In genomic region chr3:63199606-63200005, GRCh38 we compare ENCODE assay signal across 22 cellular contexts.
A peak's percentile ranks its signal among the peaks of the same experiment; 100 is the strongest.
DNase-seq lines count a peak whose midpoint lies in the region; ATAC-seq, FAIRE-seq and TF ChIP-seq lines count a peak whose summit lies in the region.
"Had no signal": no experiment of that assay in that cellular context is flagged by ENCODE, and none has a peak within 500 bp of the region (broad histone marks: within the 10 kb centered on the region; RNA-seq: fewer than 3 reads in every experiment).

No MANE protein-coding gene starts in this region.

- no peak overlapping the region for H3K4me3 Mint-ChIP-seq in GM23338
- H3K4me3 Mint-ChIP-seq: B cell; CD4-positive, alpha-beta T cell; CD8-positive, alpha-beta T cell had no signal

- ATAC-seq in GM23338 (no peak), HG03442 (IDR thresholded peaks at IDR 0.05; ENCODE audit: unreplicated experiment) (no peak)
- ATAC-seq in activated CD4-positive, CD25-positive, alpha-beta regulatory T cell treated with anti-CD3 and anti-CD28 coated beads, Interleukin-2, amount 50 U/mL, for 24 hours = no peak
- ATAC-seq: A549; CD8-positive, alpha-beta T cell had no signal

- H3K9me3 ChIP-seq in small intestine (ENCODE audit: control insufficient read depth, low read depth) = no peaks in the 10 kb centered on the region
- H3K9me3 ChIP-seq: A549; BLaER1 treated with 17β-estradiol and CSF1 and Interleukin-3, amounts not matched to agents 10 nM and 100 nM; Caco-2 had no signal

- H3K27ac Mint-ChIP-seq in GM23338 = no peak overlapping the region
- H3K27ac Mint-ChIP-seq: B cell; CD4-positive, alpha-beta T cell; CD8-positive, alpha-beta T cell had no signal

- 57 to 81% (median 80%) methylated on average over 2 of the region's 2 CpGs for WGBS in small intestine, 3 donors

- TF ChIP-seq CTCF in GM23338 (conservative IDR thresholded peaks at IDR 0.05; ENCODE audit: low read depth in 2 of 2) = no peak

- H3K9me3 Mint-ChIP-seq in GM23338 = no peaks in the 10 kb centered on the region; the same call in 2 of the 3 replicates
- H3K9me3 Mint-ChIP-seq: CD4-positive, alpha-beta T cell had no signal

- 0 out of 2 replicates have a peak overlapping the region, but pooled peaks have one; percentile 8 for H2AFZ ChIP-seq in GM23338

- no peaks in the 10 kb centered on the region for H3K79me2 ChIP-seq in GM23338 (replicated peaks; ENCODE audit: insufficient read depth)

- no peaks in the 10 kb centered on the region for H3K9me2 ChIP-seq in GM23338 (ENCODE audit: insufficient read depth)

- H4K20me1 ChIP-seq in GM23338 (replicated peaks; ENCODE audit: insufficient read depth) = no peaks in the 10 kb centered on the region
- H4K20me1 ChIP-seq: BLaER1 treated with 17β-estradiol and CSF1 and Interleukin-3, amounts not matched to agents 10 nM and 100 nM had no signal

- no peaks in the 10 kb centered on the region for H3K4me1 ChIP-seq in GM23338 (ENCODE audit: insufficient read depth)
- H3K4me1 ChIP-seq in small intestine (ENCODE audit: control insufficient read depth in 2 of 2, insufficient read depth in 1 of 2, low read depth in 1 of 2, low read length in 1 of 2) = no peaks in the 10 kb centered on the region
- H3K4me1 ChIP-seq: A549; BLaER1 treated with 17β-estradiol and CSF1 and Interleukin-3, amounts not matched to agents 10 nM and 100 nM; Caco-2 had no signal

- H3K27ac ChIP-seq in GM23338 (ENCODE audit: low read depth) (no peak overlapping the region), small intestine (ENCODE audit: low read depth in 1 of 2, low read length in 1 of 2) (no peak overlapping the region)
- H3K27ac ChIP-seq: 22Rv1; A549; BLaER1 treated with 17β-estradiol and CSF1 and Interleukin-3, amounts not matched to agents 10 nM and 100 nM; C4-2B had no signal

- H3K36me3 ChIP-seq in GM23338 (ENCODE audit: insufficient read depth) (no peaks in the 10 kb centered on the region), small intestine (ENCODE audit: control insufficient read depth in 2 of 2, insufficient read depth in 2 of 2, low read length in 2 of 2) (no peaks in the 10 kb centered on the region)
- H3K36me3 ChIP-seq: BLaER1 treated with 17β-estradiol and CSF1 and Interleukin-3, amounts not matched to agents 10 nM and 100 nM had no signal

- no peaks in the 10 kb centered on the region for H3K36me3 Mint-ChIP-seq in GM23338 (ENCODE audit: low read depth)
- H3K36me3 Mint-ChIP-seq: CD8-positive, alpha-beta T cell had no signal

- no peak for FAIRE-seq in small intestine (lab: Jason Lieb, UNC)
- FAIRE-seq: A549, D721Med, G401.6, GM12891, GM19239 had no signal

- H3F3A ChIP-seq in GM23338 (replicated peaks; ENCODE audit: low read depth) = no peaks in the 10 kb centered on the region

- DNase-seq in GM23338 (ENCODE audit: low spot score) = no peak
- DNase-seq in NCI-H2227 (lab: John Stamatoyannopoulos, UW; ENCODE audit: unreplicated experiment) = peak; percentile 21
- DNase-seq in SK-N-DZ (ENCODE audit: low spot score) = peak; percentile 79
- no peak for DNase-seq in small intestine
- DNase-seq: AML-193; Caco-2; Calu3; CD4-positive, alpha-beta T cell; CD8-positive, alpha-beta T cell; DMS79 treated with DMSO at 0.1 percent for 48 hours; GF-D8 had no signal

- no peaks in the 10 kb centered on the region for H3K27me3 Mint-ChIP-seq in GM23338 (ENCODE audit: insufficient read depth, low read depth, poor library complexity)
- H3K27me3 Mint-ChIP-seq: B cell; CD4-positive, alpha-beta T cell had no signal

- H3K4me2 ChIP-seq in GM23338 = no peak overlapping the region
- H3K4me2 ChIP-seq: A549; BLaER1 treated with 17β-estradiol and CSF1 and Interleukin-3, amounts not matched to agents 10 nM and 100 nM had no signal

- H3K4me3 ChIP-seq in GM23338 = no peak overlapping the region
- H3K4me3 ChIP-seq in small intestine (ENCODE audit: low read depth in 1 of 2, low read length in 2 of 2) = no peak overlapping the region
- H3K4me3 ChIP-seq: A549; BLaER1 treated with 17β-estradiol and CSF1 and Interleukin-3, amounts not matched to agents 10 nM and 100 nM had no signal

- no peaks in the 10 kb centered on the region for H3K27me3 ChIP-seq in GM23338 (ENCODE audit: insufficient read depth)
- H3K27me3 ChIP-seq in small intestine (ENCODE audit: control insufficient read depth in 2 of 2, insufficient read depth in 2 of 2, low read length in 2 of 2) = no peaks in the 10 kb centered on the region
- H3K27me3 ChIP-seq: BLaER1 treated with 17β-estradiol and CSF1 and Interleukin-3, amounts not matched to agents 10 nM and 100 nM had no signal

- H3K4me1 Mint-ChIP-seq in GM23338 = no peaks in the 10 kb centered on the region
- H3K4me1 Mint-ChIP-seq: B cell had no signal

TF ChIP-seq in GM23338, 12 proteins besides CTCF, POLR2A, EP300 and RAD21 (continues in another document):
- TF ChIP-seq ETS1 (IDR thresholded peaks at IDR 0.05) = no peak
- TF ChIP-seq EZH2 (IDR thresholded peaks at IDR 0.05; ENCODE audit: low read depth, unreplicated experiment) = no peak
- TF ChIP-seq CREB1 (CRISPR knock-in tag; IDR thresholded peaks at IDR 0.05; ENCODE audit: low read depth) = no peak
- TF ChIP-seq STAT1 (IDR thresholded peaks at IDR 0.05; ENCODE audit: unreplicated experiment) = no peak
- TF ChIP-seq NANOG (IDR thresholded peaks at IDR 0.05; ENCODE audit: borderline replicate concordance) = no peak
- no peak for TF ChIP-seq ZNF462 (CRISPR knock-in tag; IDR thresholded peaks at IDR 0.05)

Comparison
In these comparisons a context has a peak if more than half of its experiments do, and no peak if none do; other contexts are left out.
1. DNase-seq: peak in NCI-H2227 (single experiment) and SK-N-DZ (single experiment); none in GM23338 (single experiment) and small intestine (single experiment).